24 cellular contexts compared by ENCODE assay signal in genomic region chr2:183963609-183964008, GRCh38.
"Had no signal": no experiment of that assay in that cellular context is flagged by ENCODE, and none has a peak within 500 bp of the region (broad histone marks: within the 10 kb centered on the region; RNA-seq: fewer than 3 reads in every experiment).

No MANE protein-coding gene starts in this region.

- H3K9me3 ChIP-seq: ovary, psoas muscle, right lobe of liver, sigmoid colon, stomach, thoracic aorta, thyroid gland, tibial nerve, upper lobe of left lung, vagina had no signal

- ATAC-seq: psoas muscle; right cardiac atrium; right lobe of liver; stimulated activated effector memory CD8-positive, alpha-beta T cell treated with anti-CD3 and anti-CD28 coated beads, Interleukin-12 subunit alpha, Interleukin-12 subunit beta, amount 100 ng/mL, for 72 hours; stimulated activated naive B cell treated with anti-CD40 and anti-IgM and Interleukin-4, amounts not matched to agents 10 μg/mL and 1 μg/mL and 100 μg/mL, for 72 hours had no signal

- H3K36me3 ChIP-seq: neural progenitor cell, ovary, right lobe of liver, sigmoid colon, stomach, thoracic aorta, thyroid gland, tibial nerve, upper lobe of left lung, vagina had no signal

- DNase-seq: occipital lobe; ovary; posterior cingulate gyrus; psoas muscle; right cardiac atrium; right lobe of liver; sigmoid colon; small intestine; stimulated activated CD4-positive, alpha-beta T cell treated with anti-CD3 and anti-CD28 coated beads, Interleukin-15, amount 100 ng/mL, for 24 hours; stimulated activated CD4-positive, alpha-beta T cell treated with anti-CD3 and anti-CD28 coated beads, Interleukin-2, amount 100 ng/mL, for 24 hours; stimulated activated CD4-positive, alpha-beta T cell treated with anti-CD3 and anti-CD28 coated beads, Interleukin-2, amount 100 ng/mL, for 48 hours; stimulated activated CD4-positive, alpha-beta T cell treated with anti-CD3 and anti-CD28 coated beads, Interleukin-4, amount 100 ng/mL, for 24 hours; stimulated activated naive B cell treated with anti-CD40 and anti-IgM and Interleukin-4, amounts not matched to agents 10 μg/mL and 1 μg/mL and 100 μg/mL, for 72 hours; stimulated activated naive CD4-positive, alpha-beta T cell treated with Interleukin-2 at 50 U/mL for 16 hours; stomach; thyroid gland; trophoblast cell; upper lobe of left lung had no signal

- H3K27ac ChIP-seq: neural progenitor cell, ovary, parathyroid adenoma, psoas muscle, right lobe of liver, sigmoid colon, stomach, thoracic aorta, thyroid gland, tibial nerve, upper lobe of left lung, vagina had no signal

- H3K27me3 ChIP-seq: neural progenitor cell, ovary, sigmoid colon, stomach, thyroid gland, tibial nerve, upper lobe of left lung, vagina had no signal

- H3K4me3 ChIP-seq: neural progenitor cell, ovary, psoas muscle, right lobe of liver, sigmoid colon, stomach, thoracic aorta, thyroid gland, tibial nerve, upper lobe of left lung, vagina had no signal

- H3K4me1 ChIP-seq: neural progenitor cell, parathyroid adenoma, psoas muscle, right lobe of liver, sigmoid colon, stomach, thyroid gland, upper lobe of left lung, vagina had no signal
